In genomic region chr12:89247962-89248361, GRCh38 we compare ENCODE assay signal across 26 cellular contexts.
DNase-seq lines count a peak whose midpoint lies in the region; ATAC-seq and TF ChIP-seq lines count a peak whose summit lies in the region.
"Had no signal": no experiment of that assay in that cellular context is flagged by ENCODE, and none has a peak within 500 bp of the region (broad histone marks: within the 10 kb centered on the region; RNA-seq: fewer than 3 reads in every experiment).

No MANE protein-coding gene starts in this region.

- H3K9me3 ChIP-seq in hepatocyte (ENCODE audit: low read depth) = no peaks in the 10 kb centered on the region
- H3K9me3 ChIP-seq: A549, Caco-2, heart right ventricle had no signal

- H3K9me2 ChIP-seq in hepatocyte (replicated peaks; ENCODE audit: insufficient read depth) = no peaks in the 10 kb centered on the region

- CTCF ChIA-PET in activated naive CD4-positive, alpha-beta T cell treated with anti-CD3 and anti-CD28 coated beads for 36 hours (lab: Charles Lee) = interaction anchor here (0.6 kb wide), 1 partner anchor 41 kb away, joined by 3 read pairs; no protein-coding TSS in a partner anchor

- WGBS in hepatocyte (ENCODE audit: low lambda C conversion rate, missing lambda C conversion rate) = 59% methylated on average over 2 of the region's 2 CpGs

- H3K36me3 ChIP-seq in hepatocyte (replicated peaks; ENCODE audit: insufficient read depth, low read depth) = no peaks in the 10 kb centered on the region
- H3K36me3 ChIP-seq: cardiac muscle cell, heart right ventricle had no signal

- H3K79me2 ChIP-seq in hepatocyte = no peaks in the 10 kb centered on the region

- intact Hi-C loops in activated naive CD4-positive, alpha-beta T cell treated with anti-CD3 and anti-CD28 coated beads for 36 hours (cut with micrococcal nuclease) = no loop called here

- no peaks in the 10 kb centered on the region for H4K20me1 ChIP-seq in hepatocyte (ENCODE audit: insufficient read depth, poor library complexity, severe bottlenecking)

- H3K27ac Mint-ChIP-seq in activated naive CD4-positive, alpha-beta T cell treated with anti-CD3 and anti-CD28 coated beads for 36 hours = peak overlapping the region; percentile 20
- H3K27ac Mint-ChIP-seq: activated T-cell treated with anti-CD3 and anti-CD28 coated beads, Interleukin-2, amount 50 U/mL, for 24 hours; memory B cell had no signal

- no peaks in the 10 kb centered on the region for H3K4me1 ChIP-seq in hepatocyte (ENCODE audit: insufficient read depth)
- H3K4me1 ChIP-seq: A549, Caco-2 had no signal

- no peak for TF ChIP-seq CTCF in hepatocyte (IDR thresholded peaks at IDR 0.05; ENCODE audit: poor library complexity)

- no peaks in the 10 kb centered on the region for H3K27me3 Mint-ChIP-seq in activated naive CD4-positive, alpha-beta T cell treated with anti-CD3 and anti-CD28 coated beads for 36 hours (ENCODE audit: low read depth)
- H3K27me3 Mint-ChIP-seq: activated T-cell treated with anti-CD3 and anti-CD28 coated beads, Interleukin-2, amount 50 U/mL, for 24 hours had no signal

- no peak overlapping the region for H3K4me2 ChIP-seq in hepatocyte
- H3K4me2 ChIP-seq: A549 had no signal

- no peaks in the 10 kb centered on the region for H3K27me3 ChIP-seq in hepatocyte
- H3K27me3 ChIP-seq: cardiac muscle cell, heart right ventricle had no signal

- H3K4me3 ChIP-seq in hepatocyte = no peak overlapping the region
- H3K4me3 ChIP-seq: A549, cardiac muscle cell, heart right ventricle, skin epidermis had no signal

- H2AFZ ChIP-seq in hepatocyte = no peak overlapping the region

- no peaks in the 10 kb centered on the region for H3K9me3 Mint-ChIP-seq in activated naive CD4-positive, alpha-beta T cell treated with anti-CD3 and anti-CD28 coated beads for 36 hours
- H3K9me3 Mint-ChIP-seq: memory B cell had no signal

- no peak for ATAC-seq in GM21576 (IDR thresholded peaks at IDR 0.05; ENCODE audit: unreplicated experiment)
- ATAC-seq: A549, HCT116, heart right ventricle had no signal

- H3K4me3 Mint-ChIP-seq in activated naive CD4-positive, alpha-beta T cell treated with anti-CD3 and anti-CD28 coated beads for 36 hours = no peak overlapping the region
- H3K4me3 Mint-ChIP-seq: activated T-cell treated with anti-CD3 and anti-CD28 coated beads, Interleukin-2, amount 50 U/mL, for 24 hours; memory B cell had no signal

- DNase-seq in activated naive CD4-positive, alpha-beta T cell treated with anti-CD3 and anti-CD28 coated beads for 36 hours = no peak
- DNase-seq in activated naive CD4-positive, alpha-beta T cell treated with anti-CD3 and anti-CD28 coated beads, Interleukin-2, amount 50 U/mL, for 16 hours = no peak
- DNase-seq in RPMI7951 (ENCODE audit: low read depth) (peak; percentile 35), fibroblast of peridontal ligament (ENCODE audit: extremely low read depth) (peak; percentile 73), putamen (ENCODE audit: low spot score) (no peak), NCI-H187 (lab: John Stamatoyannopoulos, UW) (no peak), hepatocyte (ENCODE audit: low spot score) (no peak)
- DNase-seq: activated CD4-positive, alpha-beta T cell treated with anti-CD3 and anti-CD28 coated beads for 4 hours; activated gamma-delta T cell treated with Interleukin-2 at 50 U/mL for 16 hours; activated T-cell treated with anti-CD3 and anti-CD28 coated beads, Interleukin-2, amount 50 U/mL, for 24 hours; C1 segment of cervical spinal cord; Caco-2; cortex of kidney; heart right ventricle; KG1; NCI-H1436 treated with DMSO at 0.1 percent for 48 hours; NCI-H524 treated with DMSO at 0.1 percent for 48 hours; occipital lobe; stimulated activated CD4-positive, alpha-beta T cell treated with anti-CD3 and anti-CD28 coated beads, Interleukin-1b, Interleukin-23, amount 100 ng/mL, for 48 hours; T-helper 2 cell had no signal

- no peaks in the 10 kb centered on the region for H3K36me3 Mint-ChIP-seq in activated naive CD4-positive, alpha-beta T cell treated with anti-CD3 and anti-CD28 coated beads for 36 hours (ENCODE audit: low read depth)
- H3K36me3 Mint-ChIP-seq: memory B cell had no signal

- peaks cover 61% of the 10 kb centered on the region for H3K4me1 Mint-ChIP-seq in activated naive CD4-positive, alpha-beta T cell treated with anti-CD3 and anti-CD28 coated beads for 36 hours (ENCODE audit: low read depth)

- H3K27ac ChIP-seq in hepatocyte = no peak overlapping the region
- H3K27ac ChIP-seq: A549, cardiac muscle cell, heart right ventricle, skin epidermis had no signal

Comparison
In these comparisons a context has a peak if more than half of its experiments do, and no peak if none do; other contexts are left out.
1. DNase-seq: peak in RPMI7951 (single experiment) and fibroblast of peridontal ligament (single experiment); none in activated naive CD4-positive, alpha-beta T cell treated with anti-CD3 and anti-CD28 coated beads for 36 hours (single experiment), activated naive CD4-positive, alpha-beta T cell treated with anti-CD3 and anti-CD28 coated beads, Interleukin-2, amount 50 U/mL, for 16 hours (single experiment), putamen (single experiment), NCI-H187 (0 of 2) and hepatocyte (single experiment).